Comparison of ENCODE assay signal across 8 cellular contexts in genomic region chr13:94617389-94618000, GRCh38. TPM values are rescaled to one million over a fixed set of nuclear protein-coding genes. Genes with fewer than 3 reads are reported as not detected.
A peak's percentile ranks its signal among the peaks of the same experiment; 100 is the strongest.
DNase-seq lines count a peak whose midpoint lies in the region; ATAC-seq, FAIRE-seq and TF ChIP-seq lines count a peak whose summit lies in the region.

No MANE protein-coding gene starts in this region.

- H3K9me3 ChIP-seq in AG04450 (ENCODE audit: control insufficient read depth, insufficient read depth, low read length) (no peaks in the 10 kb centered on the region), pancreas (no peaks in the 10 kb centered on the region)

- CTCF ChIA-PET in AG04450 (lab: Charles Lee) = interaction anchor here (0.6 to 6.7 kb wide), 34 partner anchors 9 to 1901 kb away, joined by 3 to 232 read pairs (median 4); partner anchors contain the start of gene GPR180
- CTCF ChIA-PET in RWPE1 (lab: Yijun Ruan, JAX) = interaction anchor here (0.5 to 3.5 kb wide), 11 partner anchors 21 to 1255 kb away, joined by 3 to 31 read pairs (median 3); partner anchors contain the start of gene TGDS

- no peaks in the 10 kb centered on the region for H3K4me1 ChIP-seq in pancreas

- intact Hi-C loops in pancreas (cut with DNase I) = loop anchor here in 2 of 3 donors (5.0 to 10.0 kb wide), 2 partner anchors 183 to 185 kb away; no protein-coding TSS in a partner anchor

- FAIRE-seq in pancreas (lab: Jason Lieb, UNC) = peak; percentile 89

- TF ChIP-seq CTCF in AG04450 (IDR thresholded peaks at IDR 0.05; ENCODE audit: low read depth, low read length) (peak; percentile 58), RWPE1 (conservative IDR thresholded peaks at IDR 0.05; ENCODE audit: low read depth) (peak; percentile 65), epithelial cell of proximal tubule (conservative IDR thresholded peaks at IDR 0.05; ENCODE audit: low read depth, low read length) (peak; percentile 70), pancreas (IDR thresholded peaks at IDR 0.05) (peak; percentile 8 to 48 (median 38))

- peaks cover 0 to 5% (median 0%) of the 10 kb centered on the region in 3 donors for H3K36me3 ChIP-seq in pancreas

- DNase-seq in AG04450 (ENCODE audit: low read depth, low spot score) (no peak), ELR (ENCODE audit: low read depth) (peak; percentile 44), RWPE1 (ENCODE audit: low spot score) (no peak), epithelial cell of proximal tubule (ENCODE audit: low read depth) (no peak), pancreas (no peak)
- no peak for DNase-seq in NK-92 treated with Interleukin-12 subunit alpha and Interleukin-12 subunit beta, amount 100 ng/mL, for 24 hours (lab: John Stamatoyannopoulos, UW)

- H3K27me3 ChIP-seq in AG04450 (ENCODE audit: control insufficient read depth, insufficient read depth, low read length) = no peaks in the 10 kb centered on the region
- no peaks in the 10 kb centered on the region for H3K27me3 ChIP-seq in pancreas

- WGBS in pancreas, 2 donors = 46 to 55% methylated on average over 4 of the region's 4 CpGs

- POLR2A ChIA-PET in AG04450 (lab: Yijun Ruan, JAX) (interaction anchor here (0.6 kb wide), 1 partner anchor 39 kb away, joined by 3 read pairs; no protein-coding TSS in a partner anchor), RWPE1 (lab: Yijun Ruan, JAX; ENCODE audit: low non-redundant PET) (no interaction called here)

- H3K4me3 ChIP-seq in AG04450 (ENCODE audit: low read depth, low read length) = no peak overlapping the region
- H3K4me3 ChIP-seq in epithelial cell of proximal tubule (ENCODE audit: low read depth, low read length) = no peak overlapping the region
- H3K4me3 ChIP-seq in pancreas = no peak overlapping the region

- H3K27ac ChIP-seq in AG04450 (ENCODE audit: low read depth, low read length) = no peak overlapping the region
- no peak overlapping the region for H3K27ac ChIP-seq in RWPE1
- no peak overlapping the region for H3K27ac ChIP-seq in pancreas

- peak; percentile 41 for ATAC-seq in HG03095 (IDR thresholded peaks at IDR 0.05; ENCODE audit: unreplicated experiment)
- peak; percentile 71 to 88 (median 86) for ATAC-seq in pancreas
- ATAC-seq in GM21367 (IDR thresholded peaks at IDR 0.05; ENCODE audit: unreplicated experiment) = no peak

RNA-seq across cellular contexts. Expression of gene GPR180, which starts 15.8 kb away (rescaled TPM):
- polyA plus RNA-seq in AG04450 (2011; rRNA removed) = 5.8 and 8.6 TPM in 2 replicates
- 5.7 and 10.8 TPM in 2 replicates for polyA minus RNA-seq in AG04450 (2011; rRNA and poly(A)+ RNA removed)
- total RNA-seq in epithelial cell of proximal tubule = 8.2 and 9.8 TPM in 2 replicates
- 1 to 10 TPM; 1.9 to 3.2 (median 2.3) TPM for total RNA-seq in pancreas
- 1 to 10 TPM; 1.0 to 2.5 TPM for polyA plus RNA-seq in pancreas

RNA-seq across cellular contexts. Expression of gene TGDS, which starts 21.5 kb away (rescaled TPM):
- polyA plus RNA-seq in AG04450 (2011; rRNA removed) (14.7 and 21.7 TPM in 2 replicates), pancreas (1 to 10 TPM; 5.8 to 8.4 TPM)
- 8.0 and 8.4 TPM in 2 replicates for polyA minus RNA-seq in AG04450 (2011; rRNA and poly(A)+ RNA removed)
- total RNA-seq in epithelial cell of proximal tubule (12.2 and 13.8 TPM in 2 replicates), pancreas (1 to 10 TPM; 2.1 to 6.5 (median 5.1) TPM)
